ENCODE assay signal across 8 cellular contexts in genomic region chr17:81859906-81860755, GRCh38. TPM values are rescaled to one million over a fixed set of nuclear protein-coding genes. Genes with fewer than 3 reads are reported as not detected.
A peak's percentile ranks its signal among the peaks of the same experiment; 100 is the strongest.
DNase-seq lines count a peak whose midpoint lies in the region; ATAC-seq and FAIRE-seq lines count a peak whose summit lies in the region.

Gene P4HB, minus strand, starts transcription at chr17:81860535. Its CDS starts 64 bp downstream, at chr17:81860471.

- H3K27me3 ChIP-seq in HUES48 (ENCODE audit: control insufficient read depth, insufficient read depth, low read length): no peaks in the 10 kb centered on the region
- no peaks in the 10 kb centered on the region for H3K27me3 ChIP-seq in adipocyte (replicated peaks; ENCODE audit: control insufficient read depth, insufficient read depth, low read length)
- no peaks in the 10 kb centered on the region for H3K27me3 ChIP-seq in small intestine (ENCODE audit: control insufficient read depth in 2 of 2, insufficient read depth in 2 of 2, low read length in 2 of 2)

- H3K4me3 ChIP-seq in HUES48 (ENCODE audit: low read depth, low read length): peak within 1 kb of the TSS; percentile 89
- H3K4me3 ChIP-seq in adipocyte (ENCODE audit: low read length): peak within 1 kb of the TSS; percentile 86
- peak within 1 kb of the TSS; percentile 92 for H3K4me3 ChIP-seq in iPS-11a (ENCODE audit: low read depth, low read length)
- peak within 1 kb of the TSS; percentile 87 to 96 for H3K4me3 ChIP-seq in small intestine (ENCODE audit: low read depth in 1 of 2, low read length in 2 of 2)

- peaks cover 6% of the 10 kb centered on the region; the same call in 1 of the 2 replicates for H3K4me1 ChIP-seq in HUES48 (ENCODE audit: control insufficient read depth, insufficient read depth, low read length)
- H3K4me1 ChIP-seq in adipocyte (ENCODE audit: control insufficient read depth, insufficient read depth, low read length): peaks cover 58% of the 10 kb centered on the region
- peaks cover 4 to 9% of the 10 kb centered on the region in 2 donors for H3K4me1 ChIP-seq in small intestine (ENCODE audit: control insufficient read depth in 2 of 2, insufficient read depth in 1 of 2, low read depth in 1 of 2, low read length in 1 of 2)

- WGBS in small intestine, 3 donors: 0% methylated on average over 73 to 95 of the region's 95 CpGs

- DNase-seq in activated naive CD4-positive, alpha-beta T cell (lab: John Stamatoyannopoulos, UW): peak in 3 of 4 experiments; percentile 100
- no peak for DNase-seq in activated naive CD4-positive, alpha-beta T cell treated with Interleukin-2 at 50 U/mL for 16 hours
- DNase-seq in adipocyte (ENCODE audit: low read depth) (no peak), small intestine (no peak), Ammon's horn (ENCODE audit: low spot score) (no peak)

- no peak for FAIRE-seq in small intestine (lab: Jason Lieb, UNC)

- H3K9ac ChIP-seq in HUES48 (ENCODE audit: low read depth, low read length): peak within 1 kb of the TSS; percentile 92
- peak within 1 kb of the TSS; percentile 92 for H3K9ac ChIP-seq in adipocyte (ENCODE audit: low read length)

- H3K27ac ChIP-seq in HUES48 (ENCODE audit: low read depth, low read length) (peak within 1 kb of the TSS; percentile 92), small intestine (ENCODE audit: low read depth in 1 of 2, low read length in 1 of 2) (peak within 1 kb of the TSS; percentile 99)

- no peaks in the 10 kb centered on the region for H3K9me3 ChIP-seq in HUES48 (ENCODE audit: control insufficient read depth, insufficient read depth, low read length)
- H3K9me3 ChIP-seq in adipocyte (ENCODE audit: control insufficient read depth, low read length): no peaks in the 10 kb centered on the region
- no peaks in the 10 kb centered on the region for H3K9me3 ChIP-seq in small intestine (ENCODE audit: control insufficient read depth, low read depth)

- H3K36me3 ChIP-seq in HUES48 (ENCODE audit: control insufficient read depth, insufficient read depth, low read length): peaks cover 52% of the 10 kb centered on the region
- peaks cover 35% of the 10 kb centered on the region for H3K36me3 ChIP-seq in adipocyte (ENCODE audit: control insufficient read depth, insufficient read depth, low read length, severe bottlenecking)
- peaks cover 0 to 7% of the 10 kb centered on the region in 2 donors for H3K36me3 ChIP-seq in small intestine (ENCODE audit: control insufficient read depth in 2 of 2, insufficient read depth in 2 of 2, low read length in 2 of 2)

- ATAC-seq in GM18868 (IDR thresholded peaks at IDR 0.05; ENCODE audit: unreplicated experiment): no peak

RNA-seq across cellular contexts. Expression of gene P4HB, which starts in this region (rescaled TPM):
- 1,000 to 10,000 TPM; 1,002 to 1,191 (median 1,009) TPM for polyA plus RNA-seq in small intestine

Comparison
In these comparisons a context has a peak if more than half of its experiments do, and no peak if none do; other contexts are left out.
1. DNase-seq: peak in activated naive CD4-positive, alpha-beta T cell (3 of 4); none in activated naive CD4-positive, alpha-beta T cell treated with Interleukin-2 at 50 U/mL for 16 hours (single experiment), adipocyte (single experiment), small intestine (single experiment) and Ammon's horn (single experiment).
2. Peak in every context shown above with its lines, with median percentiles within 50 percentile points of each other: H3K4me3 ChIP-seq.